ENCODE assay signal across 8 cellular contexts in genomic region chr2:62293490-62294212, GRCh38.
DNase-seq lines count a peak whose midpoint lies in the region; ATAC-seq and TF ChIP-seq lines count a peak whose summit lies in the region.

No MANE protein-coding gene starts in this region.

- no peak for TF ChIP-seq EP300 in sigmoid colon (IDR thresholded peaks at IDR 0.05)

- intact Hi-C loops in left ventricle myocardium superior (cut with micrococcal nuclease) (no loop called here), sigmoid colon (cut with DNase I) (loop anchor here (5.0 kb wide), 2 partner anchors 96 to 281 kb away; partner anchors contain the start of gene B3GNT2)

- TF ChIP-seq POLR2A in sigmoid colon (IDR thresholded peaks at IDR 0.05): no peak

- no peak for TF ChIP-seq CTCF in sigmoid colon (IDR thresholded peaks at IDR 0.05)

- H3K4me3 ChIP-seq in sigmoid colon: peak overlapping the region in 3 of 4 donors; percentile 5 to 11 (median 7)

- DNase-seq in GM03348 (ENCODE audit: low spot score) (peak; percentile 31), SHP77 (lab: John Stamatoyannopoulos, UW) (peak; percentile 55 to 58), left ventricle myocardium superior (peak; percentile 70), sigmoid colon (peak; percentile 82), cerebellar nuclear complex (lab: John Stamatoyannopoulos, UW) (no peak)
- no peak for DNase-seq in stimulated activated naive CD4-positive, alpha-beta T cell treated with Interleukin-2 at 50 U/mL for 16 hours (lab: John Stamatoyannopoulos, UW)

- H3K4me1 ChIP-seq in sigmoid colon: peaks cover 0 to 40% (median 27%) of the 10 kb centered on the region in 4 donors

- no peaks in the 10 kb centered on the region for H3K36me3 ChIP-seq in sigmoid colon

- H3K27me3 ChIP-seq in sigmoid colon: no peaks in the 10 kb centered on the region

- peak overlapping the region; percentile 68 to 75 (median 72) for H3K27ac ChIP-seq in sigmoid colon

- no peaks in the 10 kb centered on the region for H3K9me3 ChIP-seq in sigmoid colon

- 11 to 37% methylated on average over 18 of the region's 18 CpGs for WGBS in sigmoid colon, 2 donors

- peak; percentile 70 for ATAC-seq in HG03159 (IDR thresholded peaks at IDR 0.05; ENCODE audit: unreplicated experiment)
- peak; percentile 89 for ATAC-seq in left ventricle myocardium superior
- no peak for ATAC-seq in GM19351 (IDR thresholded peaks at IDR 0.05; ENCODE audit: unreplicated experiment)

Comparison
In these comparisons a context has a peak if more than half of its experiments do, and no peak if none do; other contexts are left out.
1. DNase-seq: peak in GM03348 (single experiment), SHP77 (2 of 2), left ventricle myocardium superior (single experiment) and sigmoid colon (single experiment); none in cerebellar nuclear complex (0 of 2) and stimulated activated naive CD4-positive, alpha-beta T cell treated with Interleukin-2 at 50 U/mL for 16 hours (single experiment).